In genomic region chr5:157544623-157544989, GRCh38 we compare ENCODE assay signal across 13 cellular contexts. TPM values are rescaled to one million over a fixed set of nuclear protein-coding genes. Genes with fewer than 3 reads are reported as not detected.
DNase-seq lines count a peak whose midpoint lies in the region; ATAC-seq and TF ChIP-seq lines count a peak whose summit lies in the region.
"Had no signal": no experiment of that assay in that cellular context is flagged by ENCODE, and none has a peak within 500 bp of the region (broad histone marks: within the 10 kb centered on the region; RNA-seq: fewer than 3 reads in every experiment).

No MANE protein-coding gene starts in this region.

- peak overlapping the region; percentile 49 for H3K4me3 Mint-ChIP-seq in activated CD8-positive, alpha-beta memory T cell treated with anti-CD3 and anti-CD28 coated beads, Interleukin-2, amount 10 ng/mL, durations not matched to agents 7 days and 5 days
- H3K4me3 Mint-ChIP-seq in activated B cell treated with CpG ODN at 0.5 μM for 24 hours, result peak overlapping the region; percentile 13
- H3K4me3 Mint-ChIP-seq in stimulated activated naive CD8-positive, alpha-beta T cell treated with anti-CD3 and anti-CD28 coated beads, Interleukin-15, Interleukin-2, amounts not matched to agents 100 ng/mL and 50 ng/mL, for 24 hours, result peak overlapping the region; percentile 26

- peak overlapping the region; percentile 47 to 89 (median 78) for H3K27ac ChIP-seq in esophagus squamous epithelium
- H3K27ac ChIP-seq: A549 had no signal

- H3K27me3 Mint-ChIP-seq in activated CD8-positive, alpha-beta memory T cell treated with anti-CD3 and anti-CD28 coated beads, Interleukin-2, amount 10 ng/mL, durations not matched to agents 7 days and 5 days, result no peaks in the 10 kb centered on the region
- H3K27me3 Mint-ChIP-seq in activated B cell treated with CpG ODN at 0.5 μM for 24 hours, result no peaks in the 10 kb centered on the region
- no peaks in the 10 kb centered on the region for H3K27me3 Mint-ChIP-seq in stimulated activated naive CD8-positive, alpha-beta T cell treated with anti-CD3 and anti-CD28 coated beads, Interleukin-15, Interleukin-2, amounts not matched to agents 100 ng/mL and 50 ng/mL, for 24 hours

- intact Hi-C loops in activated B cell treated with CpG ODN at 0.5 μM for 24 hours (cut with micrococcal nuclease) (loop anchor here (5.0 kb wide), 2 partner anchors 112 to 173 kb away; no protein-coding TSS in a partner anchor), esophagus squamous epithelium (cut with DNase I) (no loop called here)

- no peaks in the 10 kb centered on the region for H3K9me3 ChIP-seq in esophagus squamous epithelium
- H3K9me3 ChIP-seq: A549 had no signal

- TF ChIP-seq CTCF in activated B cell treated with CpG ODN at 0.5 μM for 24 hours (IDR thresholded peaks at IDR 0.05) (no peak), esophagus squamous epithelium (IDR thresholded peaks at IDR 0.05) (no peak)

- peak; percentile 32 for ATAC-seq in activated CD8-positive, alpha-beta memory T cell treated with anti-CD3 and anti-CD28 coated beads, Interleukin-2, amount 10 ng/mL, durations not matched to agents 7 days and 5 days
- ATAC-seq in activated B cell treated with CpG ODN at 0.5 μM for 24 hours (ENCODE audit: low read depth), result no peak
- no peak for ATAC-seq in GM21737 (IDR thresholded peaks at IDR 0.05; ENCODE audit: unreplicated experiment)
- ATAC-seq in HG02763 (IDR thresholded peaks at IDR 0.05; ENCODE audit: unreplicated experiment), result no peak
- ATAC-seq in HG03039 (IDR thresholded peaks at IDR 0.05; ENCODE audit: unreplicated experiment), result no peak
- ATAC-seq: A549, left colon had no signal

- no peak for DNase-seq in activated CD8-positive, alpha-beta memory T cell treated with anti-CD3 and anti-CD28 coated beads, Interleukin-2, amount 10 ng/mL, durations not matched to agents 7 days and 5 days
- no peak for DNase-seq in activated CD8-positive, alpha-beta memory T cell treated with anti-CD3 and anti-CD28 coated beads for 24 hours
- DNase-seq in activated B cell treated with CpG ODN at 0.5 μM for 24 hours (no peak), esophagus squamous epithelium (lab: John Stamatoyannopoulos, UW) (no peak)
- DNase-seq: DMS153; HCEC 1CT; left colon; stimulated activated CD4-positive, alpha-beta T cell treated with anti-CD3 and anti-CD28 coated beads, Interleukin-4, amount 100 ng/mL, for 4 hours had no signal

- peaks cover 58% of the 10 kb centered on the region for H3K36me3 Mint-ChIP-seq in activated CD8-positive, alpha-beta memory T cell treated with anti-CD3 and anti-CD28 coated beads, Interleukin-2, amount 10 ng/mL, durations not matched to agents 7 days and 5 days
- H3K36me3 Mint-ChIP-seq in activated B cell treated with CpG ODN at 0.5 μM for 24 hours (ENCODE audit: low read depth), result peaks cover 55% of the 10 kb centered on the region
- H3K36me3 Mint-ChIP-seq in stimulated activated naive CD8-positive, alpha-beta T cell treated with anti-CD3 and anti-CD28 coated beads, Interleukin-15, Interleukin-2, amounts not matched to agents 100 ng/mL and 50 ng/mL, for 24 hours (ENCODE audit: low read depth), result peaks cover 3% of the 10 kb centered on the region

- WGBS in esophagus squamous epithelium, 2 donors, result 71 to 83% methylated on average over 7 of the region's 7 CpGs

- peaks cover 9 to 100% (median 65%) of the 10 kb centered on the region in 3 donors for H3K4me1 ChIP-seq in esophagus squamous epithelium

- H3K9me3 Mint-ChIP-seq in activated CD8-positive, alpha-beta memory T cell treated with anti-CD3 and anti-CD28 coated beads, Interleukin-2, amount 10 ng/mL, durations not matched to agents 7 days and 5 days (ENCODE audit: low read depth), result no peaks in the 10 kb centered on the region
- no peaks in the 10 kb centered on the region for H3K9me3 Mint-ChIP-seq in activated B cell treated with CpG ODN at 0.5 μM for 24 hours
- no peaks in the 10 kb centered on the region for H3K9me3 Mint-ChIP-seq in stimulated activated naive CD8-positive, alpha-beta T cell treated with anti-CD3 and anti-CD28 coated beads, Interleukin-15, Interleukin-2, amounts not matched to agents 100 ng/mL and 50 ng/mL, for 24 hours

- H3K4me1 Mint-ChIP-seq in activated CD8-positive, alpha-beta memory T cell treated with anti-CD3 and anti-CD28 coated beads, Interleukin-2, amount 10 ng/mL, durations not matched to agents 7 days and 5 days, result peaks cover 99% of the 10 kb centered on the region
- peaks cover 99% of the 10 kb centered on the region for H3K4me1 Mint-ChIP-seq in activated B cell treated with CpG ODN at 0.5 μM for 24 hours
- H3K4me1 Mint-ChIP-seq in stimulated activated naive CD8-positive, alpha-beta T cell treated with anti-CD3 and anti-CD28 coated beads, Interleukin-15, Interleukin-2, amounts not matched to agents 100 ng/mL and 50 ng/mL, for 24 hours (ENCODE audit: low read depth), result peaks cover 90% of the 10 kb centered on the region

- TF ChIP-seq POLR2A in esophagus squamous epithelium (IDR thresholded peaks at IDR 0.05), result peak in 1 of 4 donors; percentile 11

- no peaks in the 10 kb centered on the region for H3K27me3 ChIP-seq in esophagus squamous epithelium

- H3K36me3 ChIP-seq in esophagus squamous epithelium, result no peaks in the 10 kb centered on the region

- no peak overlapping the region for H3K4me3 ChIP-seq in esophagus squamous epithelium
- H3K4me3 ChIP-seq: A549 had no signal

- POLR2A ChIA-PET in activated B cell treated with CpG ODN at 0.5 μM for 24 hours (lab: Charles Lee), result interaction anchor here (0.5 to 1.6 kb wide), 2 partner anchors 27 to 40 kb away, joined by 3 to 4 read pairs; no protein-coding TSS in a partner anchor

- CTCF ChIA-PET in activated CD8-positive, alpha-beta memory T cell treated with anti-CD3 and anti-CD28 coated beads, Interleukin-2, amount 10 ng/mL, durations not matched to agents 7 days and 5 days (lab: Charles Lee), result interaction anchor here (1.3 to 2.7 kb wide), 3 partner anchors 26 to 198 kb away, joined by 4 to 12 read pairs (median 4); no protein-coding TSS in a partner anchor
- CTCF ChIA-PET in activated B cell treated with CpG ODN at 0.5 μM for 24 hours (lab: Charles Lee), result no interaction called here

- H3K27ac Mint-ChIP-seq in activated CD8-positive, alpha-beta memory T cell treated with anti-CD3 and anti-CD28 coated beads, Interleukin-2, amount 10 ng/mL, durations not matched to agents 7 days and 5 days, result peak overlapping the region; percentile 95
- H3K27ac Mint-ChIP-seq in activated B cell treated with CpG ODN at 0.5 μM for 24 hours, result peak overlapping the region; percentile 92
- H3K27ac Mint-ChIP-seq in stimulated activated naive CD8-positive, alpha-beta T cell treated with anti-CD3 and anti-CD28 coated beads, Interleukin-15, Interleukin-2, amounts not matched to agents 100 ng/mL and 50 ng/mL, for 24 hours, result peak overlapping the region; percentile 89

RNA-seq across cellular contexts. Expression of gene ADAM19, which starts 31.0 kb away (rescaled TPM):
- total RNA-seq in activated CD8-positive, alpha-beta memory T cell treated with anti-CD3 and anti-CD28 coated beads, Interleukin-2, amount 10 ng/mL, durations not matched to agents 7 days and 5 days, result 100 to 1,000 TPM; 219 to 341 TPM
- 115 and 136 TPM in 2 replicates for total RNA-seq in activated B cell treated with CpG ODN at 0.5 μM for 24 hours
- total RNA-seq in esophagus squamous epithelium, result 10 to 100 TPM in 1 of 4 donors, 1 to 10 TPM in 3; 1.9 to 11.6 (median 4.3) TPM
